Comparison of ENCODE assay signal across 9 cellular contexts in genomic region chr11:6703247-6704063, GRCh38. TPM values are rescaled to one million over a fixed set of nuclear protein-coding genes. Genes with fewer than 3 reads are reported as not detected.
DNase-seq lines count a peak whose midpoint lies in the region; ATAC-seq and TF ChIP-seq lines count a peak whose summit lies in the region.
"Had no signal": no experiment of that assay in that cellular context is flagged by ENCODE, and none has a peak within 500 bp of the region (broad histone marks: within the 10 kb centered on the region; RNA-seq: fewer than 3 reads in every experiment).

No MANE protein-coding gene starts in this region.

- peaks cover 8 to 20% (median 13%) of the 10 kb centered on the region in 4 donors for H3K4me1 Mint-ChIP-seq in CD4-positive, CD25-positive, alpha-beta regulatory T cell

- no peaks in the 10 kb centered on the region for H3K4me1 ChIP-seq in CD4-positive, CD25-positive, alpha-beta regulatory T cell (ENCODE audit: control insufficient read depth, insufficient read depth, low read length, poor library complexity, severe bottlenecking)
- H3K4me1 ChIP-seq in adrenal gland (replicated peaks in 1 of 2) = peaks cover 0 to 8% of the 10 kb centered on the region in 2 donors
- H3K4me1 ChIP-seq: SJSA1 had no signal

- no peak overlapping the region for H3K4me3 Mint-ChIP-seq in CD4-positive, CD25-positive, alpha-beta regulatory T cell

- 62 to 85% (median 71%) methylated on average over 2 of the region's 2 CpGs for WGBS in adrenal gland, 4 donors

- H3K27me3 ChIP-seq in CD4-positive, CD25-positive, alpha-beta regulatory T cell (ENCODE audit: control insufficient read depth, insufficient read depth, low read length) = no peaks in the 10 kb centered on the region
- H3K27me3 ChIP-seq in adrenal gland = no peaks in the 10 kb centered on the region
- H3K27me3 ChIP-seq: SJSA1 had no signal

- no peak for TF ChIP-seq POLR2A in adrenal gland (IDR thresholded peaks at IDR 0.05)

- H3K9me3 ChIP-seq in CD4-positive, CD25-positive, alpha-beta regulatory T cell (ENCODE audit: control insufficient read depth in 2 of 2, low read length in 2 of 2) = no peaks in the 10 kb centered on the region
- H3K9me3 ChIP-seq in adrenal gland (replicated peaks in 1 of 3) = no peaks in the 10 kb centered on the region
- H3K9me3 ChIP-seq: SJSA1 had no signal

- no peak overlapping the region for H3K27ac Mint-ChIP-seq in CD4-positive, CD25-positive, alpha-beta regulatory T cell

- peak overlapping the region; percentile 21 for H3K27ac ChIP-seq in CD4-positive, CD25-positive, alpha-beta regulatory T cell (ENCODE audit: insufficient read depth, low read length, poor library complexity, severe bottlenecking)
- peak overlapping the region in 1 of 5 donors; percentile 21 for H3K27ac ChIP-seq in adrenal gland
- H3K27ac ChIP-seq: SJSA1 had no signal

- H3K9me3 Mint-ChIP-seq in CD4-positive, CD25-positive, alpha-beta regulatory T cell = no peaks in the 10 kb centered on the region

- peaks cover 13% of the 10 kb centered on the region for H3K36me3 Mint-ChIP-seq in CD4-positive, CD25-positive, alpha-beta regulatory T cell

- DNase-seq in CD4-positive, CD25-positive, alpha-beta regulatory T cell = peak in 2 of 3 donors; percentile 43 to 51
- DNase-seq in NCI-H69 (lab: John Stamatoyannopoulos, UW) = peak; percentile 86
- peak; percentile 65 to 87 (median 77) for DNase-seq in adrenal gland
- DNase-seq in left cardiac atrium = peak; percentile 53
- DNase-seq in putamen (ENCODE audit: low spot score) = peak; percentile 73

- H3K36me3 ChIP-seq in CD4-positive, CD25-positive, alpha-beta regulatory T cell (ENCODE audit: control insufficient read depth, insufficient read depth, low read length) = peaks cover 9% of the 10 kb centered on the region
- H3K36me3 ChIP-seq in adrenal gland (replicated peaks in 1 of 2) = no peaks in the 10 kb centered on the region
- H3K36me3 ChIP-seq: SJSA1 had no signal

- no peak overlapping the region for H3K4me3 ChIP-seq in CD4-positive, CD25-positive, alpha-beta regulatory T cell (ENCODE audit: low read depth, low read length)
- H3K4me3 ChIP-seq in adrenal gland = no peak overlapping the region
- H3K4me3 ChIP-seq: SJSA1 had no signal

- intact Hi-C loops in adrenal gland (cut with DNase I) (loop anchor here in 1 of 2 donors (10.0 kb wide), 1 partner anchor 169 kb away; no protein-coding TSS in a partner anchor), left cardiac atrium (cut with DNase I) (loop anchor here in 1 of 2 donors (10.0 kb wide), 1 partner anchor 329 kb away; no protein-coding TSS in a partner anchor)

- ATAC-seq in CD4-positive, CD25-positive, alpha-beta regulatory T cell (ENCODE audit: low read depth in 2 of 2) = peak in 1 of 2 donors; percentile 62
- ATAC-seq in GM21786 (IDR thresholded peaks at IDR 0.05; ENCODE audit: unreplicated experiment) (peak; percentile 56), left cardiac atrium (peak; percentile 93 to 96), HG03460 (IDR thresholded peaks at IDR 0.05; ENCODE audit: unreplicated experiment) (no peak), HG02610 (IDR thresholded peaks at IDR 0.05; ENCODE audit: unreplicated experiment) (no peak)

- no peaks in the 10 kb centered on the region for H3K27me3 Mint-ChIP-seq in CD4-positive, CD25-positive, alpha-beta regulatory T cell

- TF ChIP-seq CTCF in adrenal gland (IDR thresholded peaks at IDR 0.05) = peak; percentile 46 to 77 (median 69)

RNA-seq across cellular contexts. Expression of gene MRPL17, which starts 20.3 kb away (rescaled TPM):
- total RNA-seq in CD4-positive, CD25-positive, alpha-beta regulatory T cell = 10.0 TPM
- 10 to 100 TPM; 18.5 to 35.5 (median 25.1) TPM for polyA plus RNA-seq in CD4-positive, CD25-positive, alpha-beta regulatory T cell
- total RNA-seq in adrenal gland = 100 to 1,000 TPM in 3 of 8 donors, 10 to 100 TPM in 5; 51.2 to 532 (median 80.6) TPM
- polyA plus RNA-seq in adrenal gland = 100 to 1,000 TPM in 1 of 3 donors, 10 to 100 TPM in 2; 77.8 to 141 (median 97.9) TPM
- total RNA-seq in left cardiac atrium = 10 to 100 TPM; 40.0 to 48.6 TPM

RNA-seq across cellular contexts. Expression of gene DCHS1, which starts 47.8 kb away (rescaled TPM):
- 2.4 TPM for total RNA-seq in CD4-positive, CD25-positive, alpha-beta regulatory T cell
- 1 to 10 TPM in 2 of 4 donors, under 1 TPM in 2; 0.49 to 1.6 (median 1.0) TPM for polyA plus RNA-seq in CD4-positive, CD25-positive, alpha-beta regulatory T cell
- total RNA-seq in adrenal gland (10 to 100 TPM in 6 of 8 donors, 1 to 10 TPM in 2; 8.6 to 15.3 (median 11.6) TPM), left cardiac atrium (10 to 100 TPM; 14.4 to 15.8 TPM)
- 10 to 100 TPM in 1 of 3 donors, 1 to 10 TPM in 2; 1.3 to 12.1 (median 5.0) TPM for polyA plus RNA-seq in adrenal gland

Comparison
In these comparisons a context has a peak if more than half of its experiments do, and no peak if none do; other contexts are left out.
1. ATAC-seq: peak in GM21786 (single experiment) and left cardiac atrium (2 of 2); none in HG03460 (single experiment) and HG02610 (single experiment).
2. Peak in every context shown above with its lines, with median percentiles within 50 percentile points of each other: DNase-seq.